ENCODE assay signal across 1 cellular context in the genomic region with DNA sequence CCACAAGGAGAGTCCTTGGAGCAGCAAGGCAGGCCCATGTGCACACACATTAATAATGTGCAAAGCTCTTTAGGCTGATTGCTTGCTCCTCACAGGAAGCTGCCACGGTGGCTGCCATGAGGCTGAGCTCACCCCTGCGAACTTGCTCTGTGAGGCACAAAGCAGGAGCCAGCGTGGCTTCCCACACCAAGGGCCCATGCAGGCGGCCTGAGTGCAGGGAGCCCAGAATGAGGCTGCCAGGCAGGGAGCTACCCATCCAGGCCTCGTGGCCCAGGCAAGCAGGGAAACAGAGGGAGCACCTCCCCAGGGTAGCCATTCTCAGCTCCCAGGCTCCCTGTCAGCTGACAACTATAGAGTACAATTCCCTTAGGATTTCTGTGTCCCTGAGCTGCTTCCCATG.
TF ChIP-seq lines count a peak whose summit lies in the region.

No MANE protein-coding gene starts in this region.

TF ChIP-seq in H1, 55 proteins besides CTCF, POLR2A, EP300 and RAD21 (continued from another document):
- TF ChIP-seq EGR1 (IDR thresholded peaks at IDR 0.05; ENCODE audit: borderline replicate concordance, low read depth, low read length) (no peak), SIRT6 (IDR thresholded peaks at IDR 0.05; ENCODE audit: low read length) (no peak), CHD7 (IDR thresholded peaks at IDR 0.05; ENCODE audit: insufficient replicate concordance, low read length) (no peak), ASH2L (IDR thresholded peaks at IDR 0.05; ENCODE audit: low read length) (no peak), FOSL1 (IDR thresholded peaks at IDR 0.05; ENCODE audit: insufficient read depth, low read depth, low read length) (no peak), SIX5 (IDR thresholded peaks at IDR 0.05; ENCODE audit: low read depth, low read length) (no peak), BRCA1 (IDR thresholded peaks at IDR 0.05; ENCODE audit: low read depth, low read length) (no peak), POU5F1 (IDR thresholded peaks at IDR 0.05; ENCODE audit: low read depth, low read length) (no peak)
